ENCODE assay signal across 25 cellular contexts in the genomic region with DNA sequence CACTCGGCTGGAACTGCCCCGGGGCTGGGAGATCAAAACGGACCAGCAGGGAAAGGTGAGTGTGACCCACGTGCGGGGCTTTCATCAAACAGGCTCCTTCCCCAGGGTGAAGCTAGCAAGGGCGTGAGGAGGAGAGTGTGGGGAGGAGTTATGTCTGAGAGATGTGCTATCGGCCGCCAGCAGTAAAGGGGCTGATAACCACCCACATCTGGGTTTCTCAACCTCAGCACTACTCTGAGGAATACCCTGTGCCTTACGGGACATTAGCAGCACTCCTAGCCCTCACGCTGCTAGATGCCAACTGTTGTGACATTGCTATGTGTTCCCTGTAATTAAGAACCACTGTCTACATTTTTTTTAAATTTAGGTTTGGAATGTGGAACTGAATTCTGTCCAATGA.
"Had no signal": no experiment of that assay in that cellular context is flagged by ENCODE, and none has a peak within 500 bp of the region (broad histone marks: within the 10 kb centered on the region; RNA-seq: fewer than 3 reads in every experiment).

No MANE protein-coding gene starts in this region.

- DNase-seq: activated CD4-positive, alpha-beta T cell treated with anti-CD3 and anti-CD28 coated beads for 1 hour; activated CD4-positive, alpha-beta T cell treated with anti-CD3 and anti-CD28 coated beads, Interleukin-2, amount 50 U/mL, for 1 hour; activated CD8-positive, alpha-beta T cell treated with anti-CD3 and anti-CD28 coated beads, Interleukin-2, amount 10 ng/mL, durations not matched to agents 7 days and 5 days; brain microvascular endothelial cell; central memory CD4-positive, alpha-beta T cell; dermis blood vessel endothelial cell; effector CD8-positive, alpha-beta T cell; head of caudate nucleus; left cardiac atrium; mesendoderm; naive thymus-derived CD4-positive, alpha-beta T cell; occipital lobe; posterior cingulate gyrus; sigmoid colon; stimulated activated CD4-positive, alpha-beta T cell treated with anti-CD3 and anti-CD28 coated beads, Interleukin-2, amount 100 ng/mL, for 48 hours; stimulated activated naive CD4-positive, alpha-beta T cell; T-helper 1 cell; testis had no signal

- ATAC-seq: activated CD8-positive, alpha-beta T cell treated with anti-CD3 and anti-CD28 coated beads, Interleukin-2, amount 10 ng/mL, durations not matched to agents 7 days and 5 days; activated naive CD4-positive, alpha-beta T cell treated with anti-CD3 and anti-CD28 coated beads, Interleukin-2, amount 50 U/mL, for 72 hours; gastroesophageal sphincter; naive thymus-derived CD4-positive, alpha-beta T cell had no signal

- H3K36me3 Mint-ChIP-seq: activated naive CD4-positive, alpha-beta T cell treated with anti-CD3 and anti-CD28 coated beads, Interleukin-2, amount 50 U/mL, for 72 hours; naive thymus-derived CD4-positive, alpha-beta T cell; type B pancreatic cell had no signal

- H3K4me3 Mint-ChIP-seq: activated CD8-positive, alpha-beta T cell treated with anti-CD3 and anti-CD28 coated beads, Interleukin-2, amount 10 ng/mL, durations not matched to agents 7 days and 5 days; naive thymus-derived CD4-positive, alpha-beta T cell; neural crest cell; type B pancreatic cell had no signal

- H3K9me3 Mint-ChIP-seq: activated naive CD4-positive, alpha-beta T cell treated with anti-CD3 and anti-CD28 coated beads, Interleukin-2, amount 50 U/mL, for 72 hours; neural crest cell; type B pancreatic cell had no signal

- H3K4me1 Mint-ChIP-seq: neural crest cell had no signal

- H3K27ac Mint-ChIP-seq: activated CD8-positive, alpha-beta T cell treated with anti-CD3 and anti-CD28 coated beads, Interleukin-2, amount 10 ng/mL, durations not matched to agents 7 days and 5 days; activated naive CD4-positive, alpha-beta T cell treated with anti-CD3 and anti-CD28 coated beads, Interleukin-2, amount 50 U/mL, for 72 hours; naive thymus-derived CD4-positive, alpha-beta T cell; type B pancreatic cell had no signal

- H3K36me3 ChIP-seq: ascending aorta, brain microvascular endothelial cell, gastroesophageal sphincter, sigmoid colon had no signal

- H3K27ac ChIP-seq: ascending aorta, brain microvascular endothelial cell, gastroesophageal sphincter, sigmoid colon, testis had no signal

- H3K27me3 ChIP-seq: ascending aorta, brain microvascular endothelial cell, gastroesophageal sphincter, sigmoid colon, testis had no signal

- H3K4me1 ChIP-seq: ascending aorta, gastroesophageal sphincter, sigmoid colon, testis had no signal

- H3K9me3 ChIP-seq: ascending aorta, gastroesophageal sphincter, sigmoid colon, testis had no signal

- H3K4me3 ChIP-seq: ascending aorta, gastroesophageal sphincter, sigmoid colon, testis had no signal

- FAIRE-seq: islet of Langerhans, TTC549 had no signal
